In the genomic region with DNA sequence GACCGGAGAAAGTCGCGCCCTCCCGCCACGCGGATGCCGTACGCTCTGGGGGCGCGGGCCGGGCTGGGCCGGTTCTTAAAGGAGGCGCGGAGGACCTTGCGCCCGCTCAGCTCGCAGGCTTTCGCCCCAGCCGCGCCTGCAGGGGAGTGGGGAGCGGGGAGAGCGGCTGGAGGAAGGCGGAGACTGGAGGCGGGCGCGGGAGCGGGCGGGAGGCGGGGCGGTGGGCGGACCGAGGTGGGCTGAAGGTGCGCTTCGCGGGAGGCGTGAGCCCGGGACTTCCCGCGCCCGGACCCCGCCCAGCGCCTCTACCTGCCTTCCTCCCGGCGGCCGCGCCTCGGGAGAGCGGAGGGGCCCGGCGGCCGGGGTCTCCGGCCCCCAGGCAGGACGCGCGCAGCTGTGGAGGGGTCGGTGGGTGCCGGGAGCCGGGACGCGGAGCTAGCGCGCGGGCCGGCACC, we compare ENCODE assay signal across 9 cellular contexts. TPM values are rescaled to one million over a fixed set of nuclear protein-coding genes. Genes with fewer than 3 reads are reported as not detected.
DNase-seq lines count a peak whose midpoint lies in the region; ATAC-seq and TF ChIP-seq lines count a peak whose summit lies in the region.
"Had no signal": no experiment of that assay in that cellular context is flagged by ENCODE, and none has a peak within 500 bp of the region (broad histone marks: within the 10 kb centered on the region; RNA-seq: fewer than 3 reads in every experiment).

A gene (minus strand): TSS at position 148 of the 455 bp plus-strand sequence. CDS start 422 bp downstream, outside the sequence.

- no peaks in the 10 kb centered on the region for H3K36me3 Mint-ChIP-seq in immature natural killer cell

- H2AFZ ChIP-seq in SU-DHL-6 (ENCODE audit: low read depth, low read length, severe bottlenecking) = peak within 1 kb of the TSS; percentile 92

- peak within 1 kb of the TSS; percentile 64 for H3K4me2 ChIP-seq in SU-DHL-6 (ENCODE audit: low read depth, low read length, poor library complexity, severe bottlenecking)

- H3K9me2 ChIP-seq in SU-DHL-6 (replicated peaks; ENCODE audit: insufficient read depth, low read length) = no peaks in the 10 kb centered on the region

- H3K27me3 ChIP-seq in SU-DHL-6 (ENCODE audit: low read length) (no peaks in the 10 kb centered on the region), adipocyte (replicated peaks; ENCODE audit: control insufficient read depth, insufficient read depth, low read length) (peaks cover 49% of the 10 kb centered on the region), SJCRH30 (peaks cover 4% of the 10 kb centered on the region; the same call in 1 of the 2 replicates)

- H3K4me3 ChIP-seq in SU-DHL-6 (ENCODE audit: insufficient read depth, low read length, poor library complexity, severe bottlenecking) (peak within 1 kb of the TSS; percentile 58), adipocyte (ENCODE audit: low read length) (peak within 1 kb of the TSS; percentile 41), SJCRH30 (no peak within 1 kb of the TSS)

- peak; percentile 73 for DNase-seq in NCI-H748 (lab: John Stamatoyannopoulos, UW; ENCODE audit: unreplicated experiment)
- no peak for DNase-seq in NCI-H748 treated with DMSO at 0.1 percent for 48 hours (lab: John Stamatoyannopoulos, UW)
- DNase-seq in adipocyte (ENCODE audit: low read depth) = peak; percentile 45
- peak; percentile 42 to 52 (median 46) for DNase-seq in immature natural killer cell
- peak; percentile 67 for DNase-seq in stimulated activated CD4-positive, alpha-beta T cell treated with anti-CD3 and anti-CD28 coated beads, Interleukin-1b, Interleukin-23, amount 100 ng/mL, for 48 hours
- no peak for DNase-seq in SJCRH30

- H3K36me3 ChIP-seq in SU-DHL-6 (ENCODE audit: low read length) (no peaks in the 10 kb centered on the region), adipocyte (ENCODE audit: control insufficient read depth, insufficient read depth, low read length, severe bottlenecking) (no peaks in the 10 kb centered on the region), SJCRH30 (no peaks in the 10 kb centered on the region)

- H3K4me1 Mint-ChIP-seq in immature natural killer cell = peaks cover 0 to 7% of the 10 kb centered on the region in 2 donors

- no peaks in the 10 kb centered on the region for H3K4me1 ChIP-seq in adipocyte (ENCODE audit: control insufficient read depth, insufficient read depth, low read length)
- peaks cover 8% of the 10 kb centered on the region; the same call in 1 of the 2 replicates for H3K4me1 ChIP-seq in SJCRH30

- no peaks in the 10 kb centered on the region for H4K20me1 ChIP-seq in SU-DHL-6 (ENCODE audit: low read depth, low read length)

- no peaks in the 10 kb centered on the region for H3K79me2 ChIP-seq in SU-DHL-6 (ENCODE audit: insufficient read depth, low read length)

- H3K27ac ChIP-seq in SU-DHL-6 (ENCODE audit: low read depth, low read length) (no peak within 1 kb of the TSS), SJCRH30 (no peak within 1 kb of the TSS)

- H3K9me3 ChIP-seq in SU-DHL-6 (ENCODE audit: insufficient read depth, low read length) = no peaks in the 10 kb centered on the region
- H3K9me3 ChIP-seq in adipocyte (ENCODE audit: control insufficient read depth, low read length) = no peaks in the 10 kb centered on the region
- no peaks in the 10 kb centered on the region for H3K9me3 ChIP-seq in SJCRH30 (replicated peaks)

- ATAC-seq in HG03135 (IDR thresholded peaks at IDR 0.05; ENCODE audit: unreplicated experiment) = peak; percentile 33

- H3K9ac ChIP-seq in SU-DHL-6 (ENCODE audit: low read length) (peak within 1 kb of the TSS; percentile 56), adipocyte (ENCODE audit: low read length) (peak within 1 kb of the TSS; percentile 29)

- H3K27ac Mint-ChIP-seq in immature natural killer cell = peak within 1 kb of the TSS in 1 of 6 donors; percentile 65

- peak within 1 kb of the TSS; percentile 57 to 77 (median 74) for H3K4me3 Mint-ChIP-seq in immature natural killer cell

- H3F3A ChIP-seq in SU-DHL-6 (ENCODE audit: insufficient read depth) = no peaks in the 10 kb centered on the region

- no peaks in the 10 kb centered on the region for H3K9me3 Mint-ChIP-seq in immature natural killer cell

- TF ChIP-seq CTCF in SU-DHL-6 (IDR thresholded peaks at IDR 0.05; ENCODE audit: insufficient read depth, low read length, poor library complexity, severe bottlenecking) = no peak

- peaks cover 7 to 13% (median 12%) of the 10 kb centered on the region in 3 donors for H3K27me3 Mint-ChIP-seq in immature natural killer cell (ENCODE audit: low read depth in 3 of 3)

RNA-seq across cellular contexts. Expression of the gene that starts here (rescaled TPM):
- polyA plus RNA-seq in immature natural killer cell = under 1 TPM in 1 of 3 donors, not detected in 2; 0.83 TPM
- not detected in 2 replicates for total RNA-seq in SJCRH30 (2014; rRNA removed; shearing (Covaris generic))
- total RNA-seq: pulmonary artery endothelial cell had no signal

Comparison
In these comparisons a context has a peak if more than half of its experiments do, and no peak if none do; other contexts are left out.
1. DNase-seq: peak in NCI-H748 (single experiment), adipocyte (single experiment) and stimulated activated CD4-positive, alpha-beta T cell treated with anti-CD3 and anti-CD28 coated beads, Interleukin-1b, Interleukin-23, amount 100 ng/mL, for 48 hours (single experiment); none in NCI-H748 treated with DMSO at 0.1 percent for 48 hours (single experiment) and SJCRH30 (0 of 2).
2. Peak in DNase-seq in immature natural killer cell; RNA of the gene not detected or under 1 TPM.